ENCODE assay signal across 13 cellular contexts in genomic region chr20:3751284-3751663, GRCh38. TPM values are rescaled to one million over a fixed set of nuclear protein-coding genes. Genes with fewer than 3 reads are reported as not detected.
DNase-seq lines count a peak whose midpoint lies in the region; ATAC-seq and TF ChIP-seq lines count a peak whose summit lies in the region.
"Had no signal": no experiment of that assay in that cellular context is flagged by ENCODE, and none has a peak within 500 bp of the region (broad histone marks: within the 10 kb centered on the region; RNA-seq: fewer than 3 reads in every experiment).

No MANE protein-coding gene starts in this region.

- H3K27ac Mint-ChIP-seq in endodermal cell (no peak overlapping the region), neural crest cell (ENCODE audit: unreplicated experiment) (no peak overlapping the region)
- no peak overlapping the region for H3K27ac Mint-ChIP-seq in stimulated activated naive CD8-positive, alpha-beta T cell treated with anti-CD3 and anti-CD28 coated beads, Interleukin-15, amount 100 ng/mL, for 72 hours

- no peak overlapping the region for H3K4me3 Mint-ChIP-seq in endodermal cell
- no peak overlapping the region for H3K4me3 Mint-ChIP-seq in neural crest cell
- peak overlapping the region in 1 of 2 donors; percentile 78 for H3K4me3 Mint-ChIP-seq in stimulated activated naive CD8-positive, alpha-beta T cell treated with anti-CD3 and anti-CD28 coated beads, Interleukin-15, amount 100 ng/mL, for 72 hours

- peak overlapping the region; percentile 61 for H3K27ac ChIP-seq in left ventricle myocardium inferior (replicated peaks)
- H3K27ac ChIP-seq in endodermal cell (ENCODE audit: low read depth, low read length): no peak overlapping the region
- H3K27ac ChIP-seq: neutrophil had no signal

- H3K4me1 Mint-ChIP-seq in endodermal cell: peaks cover 4% of the 10 kb centered on the region
- peaks cover 17% of the 10 kb centered on the region for H3K4me1 Mint-ChIP-seq in neural crest cell
- peaks cover 15% of the 10 kb centered on the region for H3K4me1 Mint-ChIP-seq in stimulated activated naive CD8-positive, alpha-beta T cell treated with anti-CD3 and anti-CD28 coated beads, Interleukin-15, amount 100 ng/mL, for 72 hours

- peaks cover 67% of the 10 kb centered on the region for H3K27me3 Mint-ChIP-seq in endodermal cell (ENCODE audit: insufficient read depth)
- H3K27me3 Mint-ChIP-seq in neural crest cell (ENCODE audit: low read depth): peaks cover 55% of the 10 kb centered on the region
- peaks cover 21% of the 10 kb centered on the region for H3K27me3 Mint-ChIP-seq in stimulated activated naive CD8-positive, alpha-beta T cell treated with anti-CD3 and anti-CD28 coated beads, Interleukin-15, amount 100 ng/mL, for 72 hours

- H3K9me3 Mint-ChIP-seq in endodermal cell (no peaks in the 10 kb centered on the region), neural crest cell (no peaks in the 10 kb centered on the region)
- H3K9me3 Mint-ChIP-seq in stimulated activated naive CD8-positive, alpha-beta T cell treated with anti-CD3 and anti-CD28 coated beads, Interleukin-15, amount 100 ng/mL, for 72 hours: no peaks in the 10 kb centered on the region

- H3K36me3 Mint-ChIP-seq in endodermal cell (ENCODE audit: low read depth) (no peaks in the 10 kb centered on the region), neural crest cell (ENCODE audit: low read depth) (peaks cover 9% of the 10 kb centered on the region)

- H3K9ac ChIP-seq in endodermal cell (ENCODE audit: extremely low read depth, low read length, poor library complexity, severe bottlenecking): no peak overlapping the region

- TF ChIP-seq CTCF in left ventricle myocardium inferior (IDR thresholded peaks at IDR 0.05; ENCODE audit: borderline replicate concordance) (no peak), endodermal cell (conservative IDR thresholded peaks at IDR 0.05) (peak; percentile 71), neural crest cell (conservative IDR thresholded peaks at IDR 0.05) (peak; percentile 43)

- H3K4me3 ChIP-seq in left ventricle myocardium inferior (peak overlapping the region; percentile 59), endodermal cell (ENCODE audit: low read length) (peak overlapping the region; percentile 75)

- H3K36me3 ChIP-seq in left ventricle myocardium inferior (peaks cover 46% of the 10 kb centered on the region), endodermal cell (ENCODE audit: control insufficient read depth, insufficient read depth, low read length) (no peaks in the 10 kb centered on the region)

- ATAC-seq in Right ventricle myocardium superior (ENCODE audit: poor library complexity) (no peak), HG03571 (IDR thresholded peaks at IDR 0.05; ENCODE audit: unreplicated experiment) (no peak)
- no peak for ATAC-seq in stimulated activated naive CD8-positive, alpha-beta T cell treated with anti-CD3 and anti-CD28 coated beads, Interleukin-15, amount 100 ng/mL, for 72 hours
- ATAC-seq: gastroesophageal sphincter had no signal

- no peaks in the 10 kb centered on the region for H3K9me3 ChIP-seq in left ventricle myocardium inferior (replicated peaks)
- H3K9me3 ChIP-seq in endodermal cell (ENCODE audit: control insufficient read depth, low read length): no peaks in the 10 kb centered on the region
- H3K9me3 ChIP-seq: gastroesophageal sphincter, neutrophil had no signal

- H3K27me3 ChIP-seq in left ventricle myocardium inferior (ENCODE audit: low read depth) (peaks cover 36% of the 10 kb centered on the region), endodermal cell (ENCODE audit: control insufficient read depth, insufficient read depth, low read length, poor library complexity, severe bottlenecking) (peaks cover 59% of the 10 kb centered on the region)

- H3K4me1 ChIP-seq in left ventricle myocardium inferior: peaks cover 56% of the 10 kb centered on the region
- no peaks in the 10 kb centered on the region for H3K4me1 ChIP-seq in endodermal cell (ENCODE audit: control insufficient read depth, insufficient read depth, low read length)

- DNase-seq in left ventricle myocardium inferior (no peak), Right ventricle myocardium superior (no peak), endodermal cell (peak; percentile 74), neural crest cell (ENCODE audit: low read depth, low spot score) (no peak), medulla oblongata (ENCODE audit: extremely low spot score) (no peak)
- no peak for DNase-seq in stimulated activated naive CD8-positive, alpha-beta T cell treated with anti-CD3 and anti-CD28 coated beads, Interleukin-15, amount 100 ng/mL, for 72 hours
- no peak for DNase-seq in activated naive CD4-positive, alpha-beta T cell treated with Interleukin-2 at 50 U/mL for 16 hours

- 33 to 44% methylated on average over 17 to 31 of the region's 31 CpGs for WGBS in endodermal cell (ENCODE audit: insufficient coverage in 1 of 2, insufficient read length in 1 of 2), 2 experiments

- intact Hi-C loops in left ventricle myocardium inferior (cut with micrococcal nuclease) (no loop called here), Right ventricle myocardium superior (cut with DNase I) (loop anchor here (10.0 kb wide), 1 partner anchor 76 kb away; no protein-coding TSS in a partner anchor)

RNA-seq across cellular contexts. Expression of gene ADISSP, which starts 16.3 kb away (rescaled TPM):
- total RNA-seq in left ventricle myocardium inferior (10.2 TPM), Right ventricle myocardium superior (11.3 TPM), endodermal cell (10 to 100 TPM; 38.8 to 43.3 TPM), neural crest cell (86.0 and 93.0 TPM in 2 replicates)
- polyA plus RNA-seq in endodermal cell (2013, experiment 1 of 2): 55.3 TPM
- 45.3 TPM for polyA plus RNA-seq in endodermal cell (2013, experiment 2 of 2)

RNA-seq across cellular contexts. Expression of gene HSPA12B, which starts 18.8 kb away (rescaled TPM):
- total RNA-seq in left ventricle myocardium inferior (12.5 TPM), Right ventricle myocardium superior (16.6 TPM), endodermal cell (1 to 10 TPM; 1.1 to 1.4 TPM), neural crest cell (1.1 and 1.3 TPM in 2 replicates)
- polyA plus RNA-seq in endodermal cell (2013, experiment 1 of 2): 1.5 TPM
- 1.1 TPM for polyA plus RNA-seq in endodermal cell (2013, experiment 2 of 2)

RNA-seq across cellular contexts. Expression of gene SPEF1, which starts 30.0 kb away (rescaled TPM):
- total RNA-seq in left ventricle myocardium inferior: 0.33 TPM
- 0.32 TPM for total RNA-seq in Right ventricle myocardium superior
- total RNA-seq in endodermal cell: under 1 TPM; 0.35 to 0.44 TPM
- 0.57 TPM for polyA plus RNA-seq in endodermal cell (2013, experiment 1 of 2)
- polyA plus RNA-seq in endodermal cell (2013, experiment 2 of 2): 0.66 TPM
- total RNA-seq in neural crest cell: 0.54 and 0.55 TPM in 2 replicates
- total RNA-seq: gastroesophageal sphincter, left cardiac atrium, urinary bladder had no signal

RNA-seq across cellular contexts. Expression of gene CENPB, which starts 35.3 kb away (rescaled TPM):
- 70.7 TPM for total RNA-seq in left ventricle myocardium inferior
- 68.3 TPM for total RNA-seq in Right ventricle myocardium superior
- 10 to 100 TPM; 43.0 to 50.7 TPM for total RNA-seq in endodermal cell
- polyA plus RNA-seq in endodermal cell (2013, experiment 1 of 2): 43.7 TPM
- 43.5 TPM for polyA plus RNA-seq in endodermal cell (2013, experiment 2 of 2)
- total RNA-seq in neural crest cell: 82.1 and 83.6 TPM in 2 replicates

RNA-seq across cellular contexts. Expression of gene SIGLEC1, which starts 38.9 kb away (rescaled TPM):
- total RNA-seq in left ventricle myocardium inferior (6.4 TPM), Right ventricle myocardium superior (9.6 TPM), endodermal cell (not detected), neural crest cell (not detected in 2 replicates)
- not detected for polyA plus RNA-seq in endodermal cell (2013, experiment 1 of 2)
- not detected for polyA plus RNA-seq in endodermal cell (2013, experiment 2 of 2)
- total RNA-seq: SK-MEL-5 had no signal
